Comparison of ENCODE assay signal across 17 cellular contexts in genomic region chr15:68511073-68511991, GRCh38.
DNase-seq lines count a peak whose midpoint lies in the region; ATAC-seq, FAIRE-seq and TF ChIP-seq lines count a peak whose summit lies in the region.
"Had no signal": no experiment of that assay in that cellular context is flagged by ENCODE, and none has a peak within 500 bp of the region (broad histone marks: within the 10 kb centered on the region; RNA-seq: fewer than 3 reads in every experiment).

No MANE protein-coding gene starts in this region.

- peak; percentile 38 to 81 (median 71) for ATAC-seq in heart left ventricle
- ATAC-seq: activated T-cell treated with anti-CD3 and anti-CD28 coated beads, Interleukin-2, amount 50 U/mL, for 72 hours had no signal

- H3K4me2 ChIP-seq in astrocyte (ENCODE audit: low read length): peak overlapping the region; percentile 16

- no peaks in the 10 kb centered on the region for H3K79me2 ChIP-seq in astrocyte (ENCODE audit: insufficient read depth, low read length)

- H3K27ac Mint-ChIP-seq in astrocyte (ENCODE audit: unreplicated experiment): peak overlapping the region; percentile 78
- H3K27ac Mint-ChIP-seq: activated T-cell treated with anti-CD3 and anti-CD28 coated beads, Interleukin-2, amount 50 U/mL, for 72 hours; memory B cell had no signal

- peaks cover 28% of the 10 kb centered on the region for H3K4me1 Mint-ChIP-seq in astrocyte (ENCODE audit: low read depth, unreplicated experiment)
- H3K4me1 Mint-ChIP-seq: memory B cell had no signal

- peak; percentile 72 for FAIRE-seq in astrocyte (lab: Jason Lieb, UNC)
- FAIRE-seq: GM18507 had no signal

- H3K4me3 ChIP-seq in astrocyte (ENCODE audit: insufficient read depth, low read depth, low read length) (no peak overlapping the region), heart left ventricle (no peak overlapping the region), prostate gland (no peak overlapping the region)
- H3K4me3 ChIP-seq: BLaER1 treated with 17β-estradiol and CSF1 and Interleukin-3, amounts not matched to agents 10 nM and 100 nM; HAP-1 had no signal

- H3K4me1 ChIP-seq in astrocyte (ENCODE audit: insufficient read depth, low read length) (peaks cover 17% of the 10 kb centered on the region), heart left ventricle (peaks cover 0 to 20% (median 4%) of the 10 kb centered on the region in 12 donors), prostate gland (replicated peaks) (no peaks in the 10 kb centered on the region)
- H3K4me1 ChIP-seq: HAP-1 had no signal

- peak overlapping the region; percentile 17 for H3K9ac ChIP-seq in astrocyte (ENCODE audit: low read length)
- H3K9ac ChIP-seq: BLaER1 treated with 17β-estradiol and CSF1 and Interleukin-3, amounts not matched to agents 10 nM and 100 nM had no signal

- H3K36me3 ChIP-seq in astrocyte (ENCODE audit: insufficient read depth, low read length) (no peaks in the 10 kb centered on the region), heart left ventricle (no peaks in the 10 kb centered on the region), prostate gland (no peaks in the 10 kb centered on the region)
- H3K36me3 ChIP-seq: BLaER1 treated with 17β-estradiol and CSF1 and Interleukin-3, amounts not matched to agents 10 nM and 100 nM; HAP-1 had no signal

- no peak overlapping the region for H2AFZ ChIP-seq in astrocyte (ENCODE audit: low read depth, low read length)

- peaks cover 2% of the 10 kb centered on the region for H3K36me3 Mint-ChIP-seq in astrocyte (ENCODE audit: low read depth, unreplicated experiment)
- H3K36me3 Mint-ChIP-seq: memory B cell had no signal

- no peaks in the 10 kb centered on the region for H3K27me3 ChIP-seq in astrocyte (ENCODE audit: insufficient read depth, low read length)
- H3K27me3 ChIP-seq in heart left ventricle: no peaks in the 10 kb centered on the region
- no peaks in the 10 kb centered on the region for H3K27me3 ChIP-seq in prostate gland (replicated peaks; ENCODE audit: insufficient read depth)
- H3K27me3 ChIP-seq: BLaER1 treated with 17β-estradiol and CSF1 and Interleukin-3, amounts not matched to agents 10 nM and 100 nM had no signal

- peak; percentile 99 for DNase-seq in EH (ENCODE audit: low read depth)
- DNase-seq in astrocyte (ENCODE audit: low read depth): peak; percentile 93
- DNase-seq in heart left ventricle: peak in 4 of 5 donors; percentile 45 to 58 (median 58)
- peak; percentile 22 for DNase-seq in renal cortical epithelial cell (ENCODE audit: low read depth)
- no peak for DNase-seq in prostate gland (ENCODE audit: low spot score)
- DNase-seq in NOMO-1 treated with dmso at 0.1 percent for 144 hours (lab: John Stamatoyannopoulos, UW; ENCODE audit: unreplicated experiment): no peak
- no peak for DNase-seq in SHP77 treated with DMSO at 0.1 percent for 48 hours (lab: John Stamatoyannopoulos, UW)
- DNase-seq in DMS79 treated with DMSO at 0.1 percent for 48 hours (lab: John Stamatoyannopoulos, UW): no peak
- DNase-seq: activated CD4-positive, CD25-positive, alpha-beta regulatory T cell treated with anti-CD3 and anti-CD28 coated beads, Interleukin-2, amount 50 U/mL, for 72 hours; activated T-cell treated with anti-CD3 and anti-CD28 coated beads, Interleukin-2, amount 50 U/mL, for 72 hours; anterior cingulate cortex; NCI-H1092 treated with DMSO at 0.1 percent for 48 hours; posterior cingulate gyrus had no signal

- peaks cover 12% of the 10 kb centered on the region for H3K9me3 Mint-ChIP-seq in astrocyte (ENCODE audit: unreplicated experiment)
- H3K9me3 Mint-ChIP-seq: activated T-cell treated with anti-CD3 and anti-CD28 coated beads, Interleukin-2, amount 50 U/mL, for 72 hours had no signal

- no peaks in the 10 kb centered on the region for H4K20me1 ChIP-seq in astrocyte (ENCODE audit: insufficient read depth, low read length)
- H4K20me1 ChIP-seq: BLaER1 treated with 17β-estradiol and CSF1 and Interleukin-3, amounts not matched to agents 10 nM and 100 nM had no signal

- TF ChIP-seq CTCF in astrocyte (IDR thresholded peaks at IDR 0.05; ENCODE audit: insufficient read depth, low read depth, low read length): no peak
- TF ChIP-seq CTCF in heart left ventricle (IDR thresholded peaks at IDR 0.05): no peak
- TF ChIP-seq CTCF in prostate gland (IDR thresholded peaks at IDR 0.05): no peak

- H3K9me3 ChIP-seq in astrocyte (ENCODE audit: insufficient read depth, low read depth, low read length) (no peaks in the 10 kb centered on the region), heart left ventricle (peaks cover 0 to 14% (median 0%) of the 10 kb centered on the region in 12 donors), prostate gland (no peaks in the 10 kb centered on the region)

- peaks cover 8% of the 10 kb centered on the region for H3K27me3 Mint-ChIP-seq in astrocyte (ENCODE audit: low read depth, unreplicated experiment)

- WGBS in heart left ventricle, 4 donors: 65 to 70% (median 68%) methylated on average over 12 of the region's 12 CpGs
- WGBS in prostate gland: 78% methylated on average over 12 of the region's 12 CpGs

- TF ChIP-seq POLR2A in heart left ventricle (IDR thresholded peaks at IDR 0.05): no peak
- TF ChIP-seq POLR2A in prostate gland (IDR thresholded peaks at IDR 0.05): no peak

- H3K4me3 Mint-ChIP-seq in astrocyte (ENCODE audit: unreplicated experiment): peak overlapping the region; percentile 42
- H3K4me3 Mint-ChIP-seq: activated T-cell treated with anti-CD3 and anti-CD28 coated beads, Interleukin-2, amount 50 U/mL, for 72 hours; memory B cell had no signal

- intact Hi-C loops in heart left ventricle (cut with DNase I): loop anchor here in 3 of 10 donors (10.0 kb wide), 3 partner anchors 77 to 207 kb away; partner anchors contain the start of gene ITGA11 (in 1 of the 3)
- intact Hi-C loops in prostate gland (cut with DNase I): no loop called here

- H3K27ac ChIP-seq in astrocyte (ENCODE audit: low read depth, low read length): peak overlapping the region; percentile 16
- H3K27ac ChIP-seq in heart left ventricle: peak overlapping the region in 11 of 12 donors; percentile 0 to 82 (median 53)
- no peak overlapping the region for H3K27ac ChIP-seq in prostate gland
- H3K27ac ChIP-seq: BLaER1 treated with 17β-estradiol and CSF1 and Interleukin-3, amounts not matched to agents 10 nM and 100 nM had no signal

Comparison
In these comparisons a context has a peak if more than half of its experiments do, and no peak if none do; other contexts are left out.
1. DNase-seq: peak in EH (single experiment), astrocyte (single experiment), heart left ventricle (4 of 5) and renal cortical epithelial cell (single experiment); none in prostate gland (single experiment), NOMO-1 treated with dmso at 0.1 percent for 144 hours (single experiment), SHP77 treated with DMSO at 0.1 percent for 48 hours (single experiment) and DMS79 treated with DMSO at 0.1 percent for 48 hours (single experiment).
2. H3K27ac ChIP-seq: peak in astrocyte (single experiment) and heart left ventricle (11 of 12); none in prostate gland (0 of 2).